8 cellular contexts compared by ENCODE assay signal in genomic region chr17:8173056-8173870, GRCh38. TPM values are rescaled to one million over a fixed set of nuclear protein-coding genes. Genes with fewer than 3 reads are reported as not detected.
A peak's percentile ranks its signal among the peaks of the same experiment; 100 is the strongest.
DNase-seq lines count a peak whose midpoint lies in the region; ATAC-seq and TF ChIP-seq lines count a peak whose summit lies in the region.

No MANE protein-coding gene starts in this region.

- no peaks in the 10 kb centered on the region for H3K36me3 Mint-ChIP-seq in CD14-positive monocyte

- peak; percentile 74 for ATAC-seq in GM19324 (IDR thresholded peaks at IDR 0.05; ENCODE audit: low FRiP score, unreplicated experiment)
- ATAC-seq in HG03439 (IDR thresholded peaks at IDR 0.05; ENCODE audit: unreplicated experiment), result peak; percentile 75
- peak; percentile 82 to 87 for ATAC-seq in activated CD4-positive, CD25-positive, alpha-beta regulatory T cell treated with anti-CD3 and anti-CD28 coated beads, Interleukin-2, amount 50 U/mL, for 24 hours

- intact Hi-C loops in CD14-positive monocyte (cut with micrococcal nuclease), result loop anchor here in 1 of 2 donors (5.0 kb wide), 1 partner anchor 36 kb away; no protein-coding TSS in a partner anchor

- no peaks in the 10 kb centered on the region for H3K9me3 Mint-ChIP-seq in CD14-positive monocyte

- H3K27ac ChIP-seq in coronary artery, result peak overlapping the region; percentile 87

- H3K27ac Mint-ChIP-seq in CD14-positive monocyte, result peak overlapping the region; percentile 98 to 100 (median 99)

- TF ChIP-seq CTCF in CD14-positive monocyte (IDR thresholded peaks at IDR 0.05) (no peak), coronary artery (IDR thresholded peaks at IDR 0.05) (no peak)

- peaks cover 41% of the 10 kb centered on the region for H3K4me1 Mint-ChIP-seq in CD14-positive monocyte

- DNase-seq in CD14-positive monocyte (ENCODE audit: low spot score) (peak; percentile 84), NCI-H446 treated with DMSO at 0.1 percent for 48 hours (lab: John Stamatoyannopoulos, UW) (peak; percentile 99), coronary artery (ENCODE audit: low spot score) (no peak), left kidney (ENCODE audit: low read depth, low spot score) (peak; percentile 97)
- peak; percentile 72 for DNase-seq in stimulated activated CD4-positive, alpha-beta T cell treated with anti-CD3 and anti-CD28 coated beads, Interleukin-4, amount 100 ng/mL, for 1 hour

- H3K27me3 Mint-ChIP-seq in CD14-positive monocyte (ENCODE audit: low read depth in 3 of 3), result no peaks in the 10 kb centered on the region

- H3K4me3 Mint-ChIP-seq in CD14-positive monocyte, result peak overlapping the region; percentile 41 to 86

- peak overlapping the region; percentile 65 for H3K4me3 ChIP-seq in coronary artery

RNA-seq across cellular contexts. Expression of gene TMEM107, which starts 2.9 kb away (rescaled TPM):
- polyA plus RNA-seq in CD14-positive monocyte, result 10 to 100 TPM; 31.4 to 37.4 TPM

RNA-seq across cellular contexts. Expression of gene VAMP2, which starts 10.5 kb away (rescaled TPM):
- polyA plus RNA-seq in CD14-positive monocyte, result 10 to 100 TPM; 10.2 to 14.5 TPM

RNA-seq across cellular contexts. Expression of gene BORCS6, which starts 16.7 kb away (rescaled TPM):
- polyA plus RNA-seq in CD14-positive monocyte, result 10 to 100 TPM; 13.9 to 14.1 TPM

RNA-seq across cellular contexts. Expression of gene PER1, which starts 21.1 kb away (rescaled TPM):
- polyA plus RNA-seq in CD14-positive monocyte, result 1 to 10 TPM; 5.6 to 9.6 TPM

RNA-seq across cellular contexts. Expression of gene AURKB, which starts 37.1 kb away (rescaled TPM):
- under 1 TPM; 0.38 to 0.79 TPM for polyA plus RNA-seq in CD14-positive monocyte
